In genomic region chr9:37324691-37325490, GRCh38 we compare ENCODE assay signal across 1 cellular context.
TF ChIP-seq lines count a peak whose summit lies in the region.

No MANE protein-coding gene starts in this region.

TF ChIP-seq in IMR-90, 13 proteins besides CTCF, POLR2A, EP300 and RAD21 (continued from another document):
- TF ChIP-seq RCOR1 (IDR thresholded peaks at IDR 0.05; ENCODE audit: insufficient replicate concordance, low read length), result no peak
- TF ChIP-seq MAZ (IDR thresholded peaks at IDR 0.05; ENCODE audit: borderline replicate concordance, low read depth, low read length), result no peak
TF ChIP-seq in IMR-90: peak in this region for 0.
